Comparison of ENCODE assay signal across 1 cellular context in genomic region chr7:9937944-9938631, GRCh38.
TF ChIP-seq lines count a peak whose summit lies in the region.

No MANE protein-coding gene starts in this region.

TF ChIP-seq in HepG2, 621 proteins besides CTCF, POLR2A, EP300 and RAD21 (continued from another document):
- TF ChIP-seq ZNF431 (CRISPR knock-in tag; IDR thresholded peaks at IDR 0.05; ENCODE audit: borderline replicate concordance, low read depth), result no peak
